In genomic region chr12:7907009-7907408, GRCh38 we compare ENCODE assay signal across 1 cellular context.
TF ChIP-seq lines count a peak whose summit lies in the region.

No MANE protein-coding gene starts in this region.

TF ChIP-seq in K562, 482 proteins besides CTCF, POLR2A, EP300 and RAD21 (continued from another document and continues in another):
- TF ChIP-seq FOXK2 (conservative IDR thresholded peaks at IDR 0.05 in 1 of 2, IDR thresholded peaks at IDR 0.05 in 1 of 2; ENCODE audit: low read depth in 2 of 2), result peak in 1 of 2 experiments; percentile 61; a peak in 1 of 4 replicates
- TF ChIP-seq HDAC3 (IDR thresholded peaks at IDR 0.05; ENCODE audit: borderline replicate concordance, partially characterized antibody), result no peak
- TF ChIP-seq ZNF217 (CRISPR knock-in tag; IDR thresholded peaks at IDR 0.05), result no peak
- TF ChIP-seq MCM2 (IDR thresholded peaks at IDR 0.05; ENCODE audit: low read depth), result no peak
- TF ChIP-seq SMARCA4 (IDR thresholded peaks at IDR 0.05), result peak; percentile 74; the same call in 1 of the 2 replicates
- peak; percentile 40 for TF ChIP-seq MEIS2 (IDR thresholded peaks at IDR 0.05; ENCODE audit: partially characterized antibody)
- no peak for TF ChIP-seq SP1 (CRISPR knock-in tag; IDR thresholded peaks at IDR 0.05)
- TF ChIP-seq ZFP91 (CRISPR knock-in tag; IDR thresholded peaks at IDR 0.05), result no peak
- 0 out of 2 replicates have a peak, but pooled peaks have one; percentile 27 for TF ChIP-seq L3MBTL2 (IDR thresholded peaks at IDR 0.05)
- peak; percentile 48; the same call in 1 of the 2 replicates for TF ChIP-seq LEF1 (IDR thresholded peaks at IDR 0.05)
- TF ChIP-seq MYNN (IDR thresholded peaks at IDR 0.05), result no peak
- no peak for TF ChIP-seq MYNN (CRISPR knock-in tag; IDR thresholded peaks at IDR 0.05)
- no peak for TF ChIP-seq ZNF780A (CRISPR knock-in tag; IDR thresholded peaks at IDR 0.05)
- no peak for TF ChIP-seq NR2F6 (CRISPR knock-in tag; IDR thresholded peaks at IDR 0.05)
- peak; percentile 40; the same call in 1 of the 2 replicates for TF ChIP-seq SOX6 (IDR thresholded peaks at IDR 0.05)
- no peak for TF ChIP-seq XRCC5 (IDR thresholded peaks at IDR 0.05; ENCODE audit: low read depth, low read length)
- TF ChIP-seq ID3 (CRISPR knock-in tag; IDR thresholded peaks at IDR 0.05), result no peak
- TF ChIP-seq ID3 (tag; IDR thresholded peaks at IDR 0.05), result no peak
- TF ChIP-seq RFX7 (CRISPR knock-in tag; IDR thresholded peaks at IDR 0.05), result no peak
- 0 out of 2 replicates have a peak, but pooled peaks have one; percentile 34 for TF ChIP-seq SMARCC2 (IDR thresholded peaks at IDR 0.05; ENCODE audit: low read depth)
- TF ChIP-seq FOXP1 (CRISPR knock-in tag; IDR thresholded peaks at IDR 0.05), result 0 out of 2 replicates have a peak, but pooled peaks have one; percentile 36
- no peak for TF ChIP-seq ZNF766 (CRISPR knock-in tag; conservative IDR thresholded peaks at IDR 0.05)
- no peak for TF ChIP-seq NFIC (IDR thresholded peaks at IDR 0.05)
- no peak for TF ChIP-seq ZBED1 (IDR thresholded peaks at IDR 0.05)
- no peak for TF ChIP-seq ZNF239 (CRISPR knock-in tag; IDR thresholded peaks at IDR 0.05)
- TF ChIP-seq ZBTB17 (CRISPR knock-in tag; IDR thresholded peaks at IDR 0.05), result no peak
- no peak for TF ChIP-seq ILK (tag; IDR thresholded peaks at IDR 0.05; ENCODE audit: borderline replicate concordance, low read depth)
- TF ChIP-seq TAL1 (IDR thresholded peaks at IDR 0.05), result no peak
- TF ChIP-seq SP2 (IDR thresholded peaks at IDR 0.05; ENCODE audit: extremely low read depth, low read depth, low read length, poor library complexity, severe bottlenecking), result no peak
- TF ChIP-seq TCF7 (IDR thresholded peaks at IDR 0.05; ENCODE audit: borderline replicate concordance), result no peak
- no peak for TF ChIP-seq RERE (CRISPR knock-in tag; IDR thresholded peaks at IDR 0.05; ENCODE audit: borderline replicate concordance)
- no peak for TF ChIP-seq ZNF644 (tag; IDR thresholded peaks at IDR 0.05; ENCODE audit: low read depth)
- TF ChIP-seq ZNF407 (IDR thresholded peaks at IDR 0.05; ENCODE audit: low read depth), result no peak
- peak; percentile 77 for TF ChIP-seq SMARCE1 (IDR thresholded peaks at IDR 0.05)
- TF ChIP-seq CLOCK (CRISPR knock-in tag; IDR thresholded peaks at IDR 0.05; ENCODE audit: borderline replicate concordance), result no peak
- no peak for TF ChIP-seq RB1 (IDR thresholded peaks at IDR 0.05; ENCODE audit: low read depth)
- TF ChIP-seq CTCFL (IDR thresholded peaks at IDR 0.05; ENCODE audit: borderline replicate concordance, insufficient read depth, low read depth, low read length, poor library complexity, severe bottlenecking), result peak; percentile 64
- no peak for TF ChIP-seq ZNF740 (CRISPR knock-in tag; IDR thresholded peaks at IDR 0.05)
- no peak for TF ChIP-seq ZNF740 (tag; IDR thresholded peaks at IDR 0.05)
- peak; percentile 42; the same call in 1 of the 2 replicates for TF ChIP-seq ATF3 (IDR thresholded peaks at IDR 0.05)
- TF ChIP-seq ATF3 (CRISPR knock-in tag; conservative IDR thresholded peaks at IDR 0.05), result no peak
